Comparison of ENCODE assay signal across 12 cellular contexts in genomic region chr22:44916281-44917231, GRCh38.
"Had no signal": no experiment of that assay in that cellular context is flagged by ENCODE, and none has a peak within 500 bp of the region (broad histone marks: within the 10 kb centered on the region; RNA-seq: fewer than 3 reads in every experiment).

No MANE protein-coding gene starts in this region.

- H3K27me3 ChIP-seq: adrenal gland, vagina had no signal

- H3K4me1 Mint-ChIP-seq: activated B cell treated with CpG ODN at 0.5 μM for 24 hours; activated naive CD4-positive, alpha-beta T cell treated with anti-CD3 and anti-CD28 coated beads, Interleukin-2, amount 10 ng/mL, durations not matched to agents 7 days and 5 days; mesothelial cell of epicardium; stimulated activated naive B cell treated with anti-CD40 and anti-IgM and Interleukin-4, amounts not matched to agents 10 μg/mL and 1 μg/mL and 100 μg/mL, for 72 hours had no signal

- H3K9me3 ChIP-seq: adrenal gland, vagina had no signal

- H3K4me1 ChIP-seq: adrenal gland, tibial artery, vagina had no signal

- DNase-seq: activated B cell treated with CpG ODN at 0.5 μM for 24 hours; activated CD4-positive, alpha-beta T cell treated with anti-CD3 and anti-CD28 coated beads, Interleukin-2, amount 50 U/mL, for 1 hour; activated naive CD4-positive, alpha-beta T cell treated with anti-CD3 and anti-CD28 coated beads, Interleukin-2, amount 10 ng/mL, durations not matched to agents 7 days and 5 days; hippocampal formation; stimulated activated CD4-positive, alpha-beta T cell treated with anti-CD3 and anti-CD28 coated beads, Interleukin-2, amount 100 ng/mL, for 48 hours; stimulated activated naive B cell treated with anti-CD40 and anti-IgM and Interleukin-4, amounts not matched to agents 10 μg/mL and 1 μg/mL and 100 μg/mL, for 72 hours; T-helper 2 cell had no signal

- H3K36me3 ChIP-seq: adrenal gland, tibial artery, vagina had no signal

- H3K4me3 Mint-ChIP-seq: activated B cell treated with CpG ODN at 0.5 μM for 24 hours; activated naive CD4-positive, alpha-beta T cell treated with anti-CD3 and anti-CD28 coated beads, Interleukin-2, amount 10 ng/mL, durations not matched to agents 7 days and 5 days; activated T-helper 1 cell treated with anti-CD3 and anti-CD28 coated beads, Interleukin-12 subunit alpha, Interleukin-12 subunit beta, Interleukin-2, Interleukin-4 antibody, amounts not matched to agents 30 ng/mL and 10 ng/mL and 1 ng/mL, durations not matched to agents 14 hours and 24 hours and 36 hours; mesothelial cell of epicardium; stimulated activated naive B cell treated with anti-CD40 and anti-IgM and Interleukin-4, amounts not matched to agents 10 μg/mL and 1 μg/mL and 100 μg/mL, for 72 hours had no signal

- H3K36me3 Mint-ChIP-seq: activated naive CD4-positive, alpha-beta T cell treated with anti-CD3 and anti-CD28 coated beads, Interleukin-2, amount 10 ng/mL, durations not matched to agents 7 days and 5 days had no signal

- H3K27ac Mint-ChIP-seq: activated B cell treated with CpG ODN at 0.5 μM for 24 hours; activated naive CD4-positive, alpha-beta T cell treated with anti-CD3 and anti-CD28 coated beads, Interleukin-2, amount 10 ng/mL, durations not matched to agents 7 days and 5 days; activated T-helper 1 cell treated with anti-CD3 and anti-CD28 coated beads, Interleukin-12 subunit alpha, Interleukin-12 subunit beta, Interleukin-2, Interleukin-4 antibody, amounts not matched to agents 30 ng/mL and 10 ng/mL and 1 ng/mL, durations not matched to agents 14 hours and 24 hours and 36 hours; mesothelial cell of epicardium; stimulated activated naive B cell treated with anti-CD40 and anti-IgM and Interleukin-4, amounts not matched to agents 10 μg/mL and 1 μg/mL and 100 μg/mL, for 72 hours had no signal

- H3K27me3 Mint-ChIP-seq: activated B cell treated with CpG ODN at 0.5 μM for 24 hours; activated naive CD4-positive, alpha-beta T cell treated with anti-CD3 and anti-CD28 coated beads, Interleukin-2, amount 10 ng/mL, durations not matched to agents 7 days and 5 days had no signal

- H3K27ac ChIP-seq: adrenal gland, tibial artery, vagina had no signal

- ATAC-seq: stimulated activated naive B cell treated with anti-CD40 and anti-IgM and Interleukin-4, amounts not matched to agents 10 μg/mL and 1 μg/mL and 100 μg/mL, for 72 hours had no signal

- H3K4me3 ChIP-seq: adrenal gland, tibial artery, vagina had no signal
